8 cellular contexts compared by ENCODE assay signal in the genomic region with DNA sequence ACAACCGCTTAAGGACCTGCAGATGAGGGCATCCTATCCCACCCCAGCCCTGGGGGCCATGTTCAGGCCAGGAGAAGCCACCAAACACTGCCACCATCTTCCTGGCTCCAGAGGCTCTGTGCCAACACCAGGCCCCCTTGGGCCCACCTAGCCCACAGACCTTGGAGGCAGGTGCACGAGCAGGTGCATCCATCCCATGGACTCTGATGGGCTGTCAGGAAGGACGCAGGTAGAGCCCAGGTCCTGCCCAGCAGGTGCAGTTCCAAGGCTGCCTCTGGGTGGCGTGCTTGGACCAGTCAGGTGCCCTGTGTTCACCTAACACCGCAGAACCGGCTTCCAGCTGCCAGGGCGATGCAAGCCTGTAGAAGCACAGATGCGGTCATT. TPM values are rescaled to one million over a fixed set of nuclear protein-coding genes. Genes with fewer than 3 reads are reported as not detected.
DNase-seq lines count a peak whose midpoint lies in the region; ATAC-seq and TF ChIP-seq lines count a peak whose summit lies in the region.
"Had no signal": no experiment of that assay in that cellular context is flagged by ENCODE, and none has a peak within 500 bp of the region (broad histone marks: within the 10 kb centered on the region; RNA-seq: fewer than 3 reads in every experiment).

No MANE protein-coding gene starts in this region.

- H3K36me3 ChIP-seq in H7 (replicated peaks; ENCODE audit: control insufficient read depth, insufficient read depth, low read length) (no peaks in the 10 kb centered on the region), NT2/D1 (ENCODE audit: insufficient read depth, insufficient read length, low read length) (no peaks in the 10 kb centered on the region), kidney epithelial cell (ENCODE audit: control insufficient read depth, insufficient read depth, low read length) (no peaks in the 10 kb centered on the region)

- H3K4me3 ChIP-seq in H7 (ENCODE audit: insufficient read depth, low read depth, low read length) (no peak overlapping the region), NT2/D1 (ENCODE audit: insufficient read length, low read depth) (no peak overlapping the region), kidney epithelial cell (ENCODE audit: low read depth, low read length) (no peak overlapping the region)

- TF ChIP-seq CTCF in kidney epithelial cell (IDR thresholded peaks at IDR 0.05; ENCODE audit: insufficient read depth, low read length, poor library complexity, severe bottlenecking): peak; percentile 90

- peaks cover 18% of the 10 kb centered on the region for H3K4me1 ChIP-seq in NT2/D1 (ENCODE audit: insufficient read depth, insufficient read length)

- H3K27me3 ChIP-seq in H7 (ENCODE audit: control insufficient read depth, insufficient read depth, low read length) (no peaks in the 10 kb centered on the region), NT2/D1 (ENCODE audit: insufficient read depth, insufficient read length) (no peaks in the 10 kb centered on the region), kidney epithelial cell (ENCODE audit: control insufficient read depth, insufficient read depth, low read length) (no peaks in the 10 kb centered on the region)

- no peaks in the 10 kb centered on the region for H3K9me3 ChIP-seq in NT2/D1 (ENCODE audit: insufficient read depth, low read length)

- ATAC-seq in GM18870 (IDR thresholded peaks at IDR 0.05; ENCODE audit: unreplicated experiment) (no peak), HG03460 (IDR thresholded peaks at IDR 0.05; ENCODE audit: unreplicated experiment) (no peak)

- H3K9ac ChIP-seq in NT2/D1 (ENCODE audit: insufficient read length, low read depth): no peak overlapping the region

- DNase-seq in H7 (peak; percentile 96), NT2/D1 (ENCODE audit: low read depth, low spot score) (peak; percentile 77), kidney epithelial cell (ENCODE audit: low read depth) (no peak)
- DNase-seq in activated naive CD4-positive, alpha-beta T cell treated with Interleukin-2 at 50 U/mL for 16 hours: peak; percentile 56
- peak; percentile 28 for DNase-seq in stimulated activated CD8-positive, alpha-beta memory T cell treated with anti-CD3 and anti-CD28 coated beads, Interleukin-15, amount 100 ng/mL, for 1 hour (ENCODE audit: low read depth)

RNA-seq across cellular contexts. Expression of a gene that starts 22.8 kb away (rescaled TPM):
- 12.1 and 12.7 TPM in 2 replicates for total RNA-seq in H7 (2014; rRNA removed; shearing (Covaris generic))
- 17.1 and 19.7 TPM in 2 replicates for total RNA-seq in kidney epithelial cell

RNA-seq across cellular contexts. Expression of a gene that starts 26.5 kb away (rescaled TPM):
- total RNA-seq in H7 (2014; rRNA removed; shearing (Covaris generic)): 0.41 and 0.59 TPM in 2 replicates
- not detected in 2 replicates for total RNA-seq in kidney epithelial cell
- total RNA-seq: skeletal muscle tissue had no signal
